In the genomic region with DNA sequence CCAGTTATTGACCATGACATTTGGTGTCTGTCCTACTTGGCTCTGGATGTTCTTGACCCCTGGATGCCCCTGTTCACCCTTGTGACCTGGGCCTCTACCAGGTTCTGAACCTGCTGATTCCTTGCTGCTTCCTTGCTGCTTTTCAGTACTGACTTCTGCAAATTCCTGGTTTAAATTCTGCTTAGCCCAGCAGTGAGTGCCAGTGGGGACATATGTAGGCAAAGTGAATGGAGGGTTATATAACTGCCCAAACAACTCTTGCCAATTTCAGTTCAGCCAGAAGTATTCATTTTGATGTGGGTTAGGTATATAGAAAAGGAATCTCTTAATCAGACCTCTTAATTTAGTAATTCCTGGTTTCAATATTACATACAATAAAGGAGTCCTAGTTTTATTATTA, we compare ENCODE assay signal across 1 cellular context.
TF ChIP-seq lines count a peak whose summit lies in the region.

No MANE protein-coding gene starts in this region.

TF ChIP-seq in H1, 55 proteins besides CTCF, POLR2A, EP300 and RAD21 (continued from another document):
- TF ChIP-seq GABPA (IDR thresholded peaks at IDR 0.05; ENCODE audit: borderline replicate concordance, insufficient read depth, low read length) (no peak), HDAC6 (IDR thresholded peaks at IDR 0.05; ENCODE audit: low read depth, low read length) (no peak), POU5F1 (IDR thresholded peaks at IDR 0.05; ENCODE audit: low read depth, low read length) (no peak), KDM4A (IDR thresholded peaks at IDR 0.05; ENCODE audit: low read depth, low read length, severe bottlenecking) (no peak), SP2 (IDR thresholded peaks at IDR 0.05; ENCODE audit: low read length) (no peak), SAP30 (IDR thresholded peaks at IDR 0.05; ENCODE audit: insufficient read depth, insufficient replicate concordance, low read length) (no peak), NRF1 (IDR thresholded peaks at IDR 0.05; ENCODE audit: low read depth, low read length) (no peak), ASH2L (IDR thresholded peaks at IDR 0.05; ENCODE audit: low read length) (no peak), SP4 (IDR thresholded peaks at IDR 0.05; ENCODE audit: low read length) (no peak), ZNF274 (IDR thresholded peaks at IDR 0.05; ENCODE audit: borderline replicate concordance, extremely low read depth, low read length) (no peak), JUN (IDR thresholded peaks at IDR 0.05; ENCODE audit: low read depth, low read length) (no peak)
